In the genomic region with DNA sequence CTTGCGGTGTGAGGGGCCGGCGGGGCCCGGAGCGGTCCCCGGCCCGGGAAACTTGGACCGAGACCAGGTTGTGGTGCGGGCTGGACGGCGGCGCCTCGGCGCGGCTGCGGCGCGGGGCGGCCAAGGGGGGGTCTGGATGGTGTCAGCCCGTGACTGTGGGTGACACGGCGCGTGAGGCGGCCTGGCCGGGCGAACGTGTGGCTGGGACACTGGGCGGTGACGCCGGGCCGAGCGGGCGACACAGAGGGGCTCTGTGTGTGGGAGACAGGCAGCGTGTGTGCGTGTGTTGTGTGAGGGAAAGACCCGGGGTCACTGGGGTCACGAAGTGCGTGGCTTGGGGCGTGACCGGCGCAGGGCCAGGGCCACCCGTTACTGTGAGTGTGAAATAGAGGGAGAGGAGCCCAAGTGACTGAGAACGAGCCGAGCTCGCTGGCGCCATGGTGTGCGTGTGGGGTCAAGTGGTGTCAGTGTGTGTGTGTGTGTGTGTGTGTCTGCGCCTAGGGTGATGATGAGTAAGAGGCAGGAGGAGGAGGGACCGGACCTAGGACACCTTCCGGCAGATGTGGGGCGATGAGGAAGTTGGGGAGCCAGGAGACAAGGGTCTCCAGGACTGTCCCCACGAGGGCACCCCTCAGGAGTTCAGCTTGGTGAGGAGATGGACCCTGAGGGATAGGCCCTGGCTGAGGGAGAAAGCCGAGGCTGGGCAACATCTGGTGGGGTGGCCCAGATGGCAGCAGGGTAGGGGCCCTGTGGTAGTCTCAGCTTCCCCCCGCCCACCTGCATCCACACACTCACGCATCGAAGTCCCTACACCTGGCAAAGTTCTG, we compare ENCODE assay signal across 8 cellular contexts. TPM values are rescaled to one million over a fixed set of nuclear protein-coding genes. Genes with fewer than 3 reads are reported as not detected.
DNase-seq lines count a peak whose midpoint lies in the region; ATAC-seq and TF ChIP-seq lines count a peak whose summit lies in the region.

No MANE protein-coding gene starts in this region.

- H3K4me1 Mint-ChIP-seq in chondrocyte (ENCODE audit: low read depth) = peaks cover 23% of the 10 kb centered on the region

- H3K36me3 ChIP-seq in H7 (replicated peaks; ENCODE audit: control insufficient read depth, insufficient read depth, low read length) = no peaks in the 10 kb centered on the region

- peak overlapping the region; percentile 94 for H3K27ac Mint-ChIP-seq in chondrocyte (ENCODE audit: unreplicated experiment)

- no peaks in the 10 kb centered on the region for H3K36me3 Mint-ChIP-seq in chondrocyte (ENCODE audit: low read depth)

- H3K9me3 Mint-ChIP-seq in chondrocyte (ENCODE audit: low read depth) = no peaks in the 10 kb centered on the region

- peak overlapping the region; percentile 87 for H3K4me3 Mint-ChIP-seq in chondrocyte (ENCODE audit: unreplicated experiment)

- peak; percentile 44 to 53 for ATAC-seq in activated CD4-positive, CD25-positive, alpha-beta regulatory T cell treated with anti-CD3 and anti-CD28 coated beads, Interleukin-2, amount 50 U/mL, for 24 hours

- peak; percentile 58 for DNase-seq in ELF-1 (ENCODE audit: low read depth, low spot score)
- DNase-seq in H7 = peak; percentile 80
- DNase-seq in NB4 (ENCODE audit: low read depth) = peak; percentile 92
- DNase-seq in chondrocyte (ENCODE audit: low spot score) = no peak
- DNase-seq in left kidney (ENCODE audit: low read depth, low spot score) = peak; percentile 77
- peak; percentile 67 to 69 for DNase-seq in stimulated activated CD4-positive, alpha-beta T cell treated with anti-CD3 and anti-CD28 coated beads, Interleukin-2, amount 100 ng/mL, for 24 hours
- DNase-seq in cerebellar cortex (ENCODE audit: low spot score) = no peak

- TF ChIP-seq POLR2A in NB4 (IDR thresholded peaks at IDR 0.05; ENCODE audit: extremely low read depth, insufficient read length) = peak; percentile 67

- H3K4me3 ChIP-seq in H7 (ENCODE audit: insufficient read depth, low read depth, low read length) (peak overlapping the region; percentile 87), NB4 (ENCODE audit: low read depth, low read length) (peak overlapping the region; percentile 82)

- peaks cover 3% of the 10 kb centered on the region for H3K27me3 ChIP-seq in H7 (ENCODE audit: control insufficient read depth, insufficient read depth, low read length)

- TF ChIP-seq CTCF in NB4 (IDR thresholded peaks at IDR 0.05; ENCODE audit: low read depth, low read length) (no peak), chondrocyte (IDR thresholded peaks at IDR 0.05) (no peak)

- no peaks in the 10 kb centered on the region for H3K27me3 Mint-ChIP-seq in chondrocyte (ENCODE audit: low read depth)

RNA-seq across cellular contexts. Expression of gene RELT, which starts 0.8 kb away (rescaled TPM):
- total RNA-seq in H7 (2014; rRNA removed; shearing (Covaris generic)) = 6.4 and 8.3 TPM in 2 replicates
- total RNA-seq in chondrocyte = 3.5 to 4.5 TPM (median 3.5 TPM) in 3 replicates

Comparison
In these comparisons a context has a peak if more than half of its experiments do, and no peak if none do; other contexts are left out.
1. DNase-seq: peak in ELF-1 (single experiment), H7 (single experiment), NB4 (single experiment), left kidney (single experiment) and stimulated activated CD4-positive, alpha-beta T cell treated with anti-CD3 and anti-CD28 coated beads, Interleukin-2, amount 100 ng/mL, for 24 hours (2 of 2); none in chondrocyte (single experiment) and cerebellar cortex (single experiment).